ENCODE assay signal across 12 cellular contexts in genomic region chr14:74977164-74977900, GRCh38.
"Had no signal": no experiment of that assay in that cellular context is flagged by ENCODE, and none has a peak within 500 bp of the region (broad histone marks: within the 10 kb centered on the region; RNA-seq: fewer than 3 reads in every experiment).

No MANE protein-coding gene starts in this region.

- H3K36me3 ChIP-seq: esophagus squamous epithelium, lower lobe of right lung, prostate gland, right atrium auricular region, transverse colon had no signal

- H3K27ac ChIP-seq: esophagus squamous epithelium, lower lobe of right lung, prostate gland, right atrium auricular region, transverse colon had no signal

- ATAC-seq: effector memory CD8-positive, alpha-beta T cell; left colon; lower lobe of right lung; WTC11 had no signal

- H3K4me3 ChIP-seq: esophagus squamous epithelium, lower lobe of right lung, prostate gland, right atrium auricular region, transverse colon had no signal

- H3K4me1 ChIP-seq: prostate gland had no signal

- DNase-seq: activated CD4-positive, alpha-beta T cell treated with anti-CD3 and anti-CD28 coated beads for 4 hours; effector memory CD8-positive, alpha-beta T cell; esophagus squamous epithelium; left colon; lower lobe of right lung; nephron progenitor cell; stimulated activated CD4-positive, alpha-beta T cell treated with anti-CD3 and anti-CD28 coated beads, Interleukin-2, amount 100 ng/mL, for 24 hours; stimulated activated naive CD4-positive, alpha-beta T cell treated with Interleukin-2 at 50 U/mL for 16 hours; transverse colon had no signal

- H3K9me3 ChIP-seq: esophagus squamous epithelium, lower lobe of right lung, prostate gland, right atrium auricular region, transverse colon had no signal

- H3K27me3 ChIP-seq: esophagus squamous epithelium, right atrium auricular region, transverse colon had no signal
